ENCODE assay signal across 9 cellular contexts in the genomic region with DNA sequence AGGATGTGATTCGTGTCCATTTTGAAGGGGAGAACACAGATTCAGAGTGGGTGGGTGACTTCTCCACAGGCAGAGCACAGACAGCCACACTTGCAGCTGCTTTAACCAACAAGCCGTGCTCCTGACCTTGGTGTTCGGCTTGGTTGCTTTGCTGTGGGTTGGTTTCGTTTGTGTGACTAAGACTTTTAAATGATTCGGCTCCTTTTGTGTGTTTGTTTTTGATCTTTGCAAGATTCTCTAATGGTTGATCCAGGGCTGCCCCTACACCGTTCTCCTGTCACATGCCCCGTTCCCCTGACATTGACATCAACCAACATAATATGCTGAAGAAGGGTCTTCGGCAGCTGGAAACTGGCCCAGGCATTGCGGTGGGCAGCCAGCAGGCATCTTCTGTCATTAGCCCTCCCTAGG.
A peak's percentile ranks its signal among the peaks of the same experiment; 100 is the strongest.
DNase-seq lines count a peak whose midpoint lies in the region; FAIRE-seq and TF ChIP-seq lines count a peak whose summit lies in the region.
"Had no signal": no experiment of that assay in that cellular context is flagged by ENCODE, and none has a peak within 500 bp of the region (broad histone marks: within the 10 kb centered on the region; RNA-seq: fewer than 3 reads in every experiment).

No MANE protein-coding gene starts in this region.

- H3K9me3 Mint-ChIP-seq in activated CD4-positive, alpha-beta memory T cell treated with anti-CD3 and anti-CD28 coated beads, Interleukin-2, amount 10 ng/mL, durations not matched to agents 7 days and 5 days, result no peaks in the 10 kb centered on the region
- H3K9me3 Mint-ChIP-seq: T-cell had no signal

- H3K4me1 ChIP-seq in SJSA1 (replicated peaks) (peaks cover 14% of the 10 kb centered on the region), parathyroid adenoma (peaks cover 49% of the 10 kb centered on the region)
- peaks cover 3% of the 10 kb centered on the region for H3K4me1 ChIP-seq in effector memory CD4-positive, alpha-beta T cell (ENCODE audit: control insufficient read depth, insufficient read depth, low read length, poor library complexity, severe bottlenecking)

- H3K4me3 ChIP-seq in H7 (ENCODE audit: insufficient read depth, low read depth, low read length) (no peak overlapping the region), SJSA1 (no peak overlapping the region), parathyroid adenoma (ENCODE audit: low read depth, low read length) (no peak overlapping the region), foreskin fibroblast (ENCODE audit: low read depth in 1 of 2, low read length in 2 of 2) (no peak overlapping the region)
- H3K4me3 ChIP-seq in effector memory CD4-positive, alpha-beta T cell (ENCODE audit: insufficient read depth, low read depth, low read length, poor library complexity, severe bottlenecking), result no peak overlapping the region

- no peak overlapping the region for H3K27ac Mint-ChIP-seq in activated CD4-positive, alpha-beta memory T cell treated with anti-CD3 and anti-CD28 coated beads, Interleukin-2, amount 10 ng/mL, durations not matched to agents 7 days and 5 days
- H3K27ac Mint-ChIP-seq: T-cell had no signal

- CTCF ChIA-PET in activated CD4-positive, alpha-beta memory T cell treated with anti-CD3 and anti-CD28 coated beads, Interleukin-2, amount 10 ng/mL, durations not matched to agents 7 days and 5 days (lab: Charles Lee), result no interaction called here

- H2AFZ ChIP-seq in parathyroid adenoma, result peak overlapping the region; percentile 77

- no peak overlapping the region for H3K9ac ChIP-seq in parathyroid adenoma

- TF ChIP-seq CTCF in parathyroid adenoma (IDR thresholded peaks at IDR 0.05), result no peak
- no peak for TF ChIP-seq CTCF in foreskin fibroblast (IDR thresholded peaks at IDR 0.05; ENCODE audit: low read depth, low read length)

- no peaks in the 10 kb centered on the region for H3K9me3 ChIP-seq in SJSA1 (replicated peaks)
- no peaks in the 10 kb centered on the region for H3K9me3 ChIP-seq in parathyroid adenoma (ENCODE audit: control insufficient read depth, low read length)
- no peaks in the 10 kb centered on the region for H3K9me3 ChIP-seq in effector memory CD4-positive, alpha-beta T cell (ENCODE audit: control insufficient read depth, low read length)

- no peaks in the 10 kb centered on the region for H3K79me2 ChIP-seq in parathyroid adenoma

- H3K4me3 Mint-ChIP-seq in activated CD4-positive, alpha-beta memory T cell treated with anti-CD3 and anti-CD28 coated beads, Interleukin-2, amount 10 ng/mL, durations not matched to agents 7 days and 5 days, result no peak overlapping the region
- H3K4me3 Mint-ChIP-seq: T-cell had no signal

- H3K27ac ChIP-seq in SJSA1, result peak overlapping the region; percentile 34
- H3K27ac ChIP-seq in parathyroid adenoma, result no peak overlapping the region
- H3K27ac ChIP-seq in effector memory CD4-positive, alpha-beta T cell (ENCODE audit: insufficient read depth, low read length, poor library complexity, severe bottlenecking), result no peak overlapping the region

- H3K27me3 Mint-ChIP-seq in activated CD4-positive, alpha-beta memory T cell treated with anti-CD3 and anti-CD28 coated beads, Interleukin-2, amount 10 ng/mL, durations not matched to agents 7 days and 5 days, result peaks cover 10% of the 10 kb centered on the region

- H3K27me3 ChIP-seq in H7 (ENCODE audit: control insufficient read depth, insufficient read depth, low read length) (no peaks in the 10 kb centered on the region), SJSA1 (replicated peaks) (no peaks in the 10 kb centered on the region), parathyroid adenoma (ENCODE audit: control insufficient read depth, insufficient read depth, low read length) (no peaks in the 10 kb centered on the region)
- peaks cover 3% of the 10 kb centered on the region for H3K27me3 ChIP-seq in effector memory CD4-positive, alpha-beta T cell (replicated peaks; ENCODE audit: control insufficient read depth, insufficient read depth, low read length, poor library complexity, severe bottlenecking)

- H3K36me3 Mint-ChIP-seq in activated CD4-positive, alpha-beta memory T cell treated with anti-CD3 and anti-CD28 coated beads, Interleukin-2, amount 10 ng/mL, durations not matched to agents 7 days and 5 days (ENCODE audit: low read depth), result no peaks in the 10 kb centered on the region
- H3K36me3 Mint-ChIP-seq: T-cell had no signal

- no peaks in the 10 kb centered on the region for H3K4me1 Mint-ChIP-seq in activated CD4-positive, alpha-beta memory T cell treated with anti-CD3 and anti-CD28 coated beads, Interleukin-2, amount 10 ng/mL, durations not matched to agents 7 days and 5 days

- DNase-seq in GM18507 (ENCODE audit: extremely low spot score, insufficient read length, low read depth) (peak; percentile 17), H7 (peak; percentile 23), SJSA1 (ENCODE audit: low read depth in 1 of 2, low spot score in 2 of 2) (peak; percentile 57 to 69), NCI-H2171 treated with DMSO at 0.1 percent for 48 hours (lab: John Stamatoyannopoulos, UW) (no peak), foreskin fibroblast (no peak)
- DNase-seq in effector memory CD4-positive, alpha-beta T cell, result no peak
- DNase-seq in activated CD4-positive, alpha-beta memory T cell treated with anti-CD3 and anti-CD28 coated beads, Interleukin-2, amount 10 ng/mL, durations not matched to agents 7 days and 5 days, result no peak
- DNase-seq: T-cell had no signal

- FAIRE-seq in GM18507 (lab: Jason Lieb, UNC), result peak; percentile 73

- no peak overlapping the region for H3K4me2 ChIP-seq in parathyroid adenoma (ENCODE audit: low read length)

- H3K36me3 ChIP-seq in H7 (replicated peaks; ENCODE audit: control insufficient read depth, insufficient read depth, low read length) (no peaks in the 10 kb centered on the region), SJSA1 (no peaks in the 10 kb centered on the region), parathyroid adenoma (ENCODE audit: control insufficient read depth, insufficient read depth, low read length) (no peaks in the 10 kb centered on the region)
- H3K36me3 ChIP-seq in effector memory CD4-positive, alpha-beta T cell (ENCODE audit: control insufficient read depth, insufficient read depth, low read length), result no peaks in the 10 kb centered on the region

- POLR2A ChIA-PET in activated CD4-positive, alpha-beta memory T cell treated with anti-CD3 and anti-CD28 coated beads, Interleukin-2, amount 10 ng/mL, durations not matched to agents 7 days and 5 days (lab: Charles Lee), result no interaction called here

Comparison
In these comparisons a context has a peak if more than half of its experiments do, and no peak if none do; other contexts are left out.
1. DNase-seq: peak in GM18507 (single experiment), H7 (single experiment) and SJSA1 (2 of 2); none in NCI-H2171 treated with DMSO at 0.1 percent for 48 hours (single experiment), effector memory CD4-positive, alpha-beta T cell (0 of 3), foreskin fibroblast (0 of 2) and activated CD4-positive, alpha-beta memory T cell treated with anti-CD3 and anti-CD28 coated beads, Interleukin-2, amount 10 ng/mL, durations not matched to agents 7 days and 5 days (single experiment).